ENCODE assay signal across 8 cellular contexts in genomic region chr16:14833873-14834248, GRCh38. TPM values are rescaled to one million over a fixed set of nuclear protein-coding genes. Genes with fewer than 3 reads are reported as not detected.
DNase-seq lines count a peak whose midpoint lies in the region; ATAC-seq and TF ChIP-seq lines count a peak whose summit lies in the region.
"Not testable (repeated sequence)": the region's sequence is repeated elsewhere in the genome, so short reads cannot be mapped to it uniquely, and the experiment has no call there.

No MANE protein-coding gene starts in this region.

- H3K4me1 Mint-ChIP-seq in WTC11, endodermal cell: not testable (repeated sequence)

- not testable (repeated sequence) for H3K9ac ChIP-seq in endodermal cell (ENCODE audit: extremely low read depth, low read length, poor library complexity, severe bottlenecking)

- intact Hi-C loops in right lobe of liver (cut with DNase I); stomach (cut with DNase I; ENCODE audit: low total_unique reads): not testable (repeated sequence)

- not testable (repeated sequence) for H3K4me3 Mint-ChIP-seq in WTC11
- peak overlapping the region; percentile 29 for H3K4me3 Mint-ChIP-seq in endodermal cell

- not testable (repeated sequence) for DNase-seq in WTC11 (ENCODE audit: low spot score); endodermal cell; right lobe of liver; stomach

- H3K36me3 ChIP-seq in endodermal cell (ENCODE audit: control insufficient read depth, insufficient read depth, low read length); right lobe of liver; stomach: not testable (repeated sequence)

- not testable (repeated sequence) for H3K4me3 ChIP-seq in endodermal cell (ENCODE audit: low read length); right lobe of liver
- peak overlapping the region in 3 of 4 donors; percentile 24 to 41 (median 25) for H3K4me3 ChIP-seq in stomach

- CTCF ChIA-PET in WTC11 (lab: Charles Lee) = not testable (repeated sequence)

- not testable (repeated sequence) for H3K27ac ChIP-seq in endodermal cell (ENCODE audit: low read depth, low read length); right lobe of liver; stomach

- WGBS in endodermal cell (ENCODE audit: insufficient coverage in 1 of 2, insufficient read length in 1 of 2), 2 experiments = no CpG with 5 or more reads among the region's 39 CpGs
- no CpG with 5 or more reads among the region's 39 CpGs for WGBS in right lobe of liver (ENCODE audit: insufficient coverage, low coverage, low lambda C conversion rate, missing lambda C conversion rate)
- WGBS in stomach, 5 donors = no CpG with 5 or more reads among the region's 39 CpGs

- H3K36me3 Mint-ChIP-seq in WTC11; endodermal cell (ENCODE audit: low read depth): not testable (repeated sequence)

- not testable (repeated sequence) for H3K9me3 ChIP-seq in endodermal cell (ENCODE audit: control insufficient read depth, low read length); right lobe of liver; stomach

- H3K4me1 ChIP-seq in endodermal cell (ENCODE audit: control insufficient read depth, insufficient read depth, low read length); right lobe of liver; stomach: not testable (repeated sequence)

- ATAC-seq in GM18505 (IDR thresholded peaks at IDR 0.05; ENCODE audit: unreplicated experiment) (peak; percentile 52), GM21367 (IDR thresholded peaks at IDR 0.05; ENCODE audit: unreplicated experiment) (peak; percentile 37), HG02852 (IDR thresholded peaks at IDR 0.05; ENCODE audit: unreplicated experiment) (peak; percentile 42), HG03439 (IDR thresholded peaks at IDR 0.05; ENCODE audit: unreplicated experiment) (peak; percentile 42), WTC11 (peak; percentile 46), right lobe of liver (peak; percentile 34 to 62 (median 52))

- not testable (repeated sequence) for H3K27ac Mint-ChIP-seq in WTC11, endodermal cell

- TF ChIP-seq EP300 in stomach (IDR thresholded peaks at IDR 0.05) = not testable (repeated sequence)

- H3K27me3 Mint-ChIP-seq in WTC11 (ENCODE audit: low read depth); endodermal cell (ENCODE audit: insufficient read depth): not testable (repeated sequence)

- not testable (repeated sequence) for H3K27me3 ChIP-seq in endodermal cell (ENCODE audit: control insufficient read depth, insufficient read depth, low read length, poor library complexity, severe bottlenecking); right lobe of liver; stomach

- H3K9me3 Mint-ChIP-seq in WTC11, endodermal cell: not testable (repeated sequence)

- TF ChIP-seq CTCF in WTC11 (IDR thresholded peaks at IDR 0.05); endodermal cell (conservative IDR thresholded peaks at IDR 0.05); right lobe of liver (IDR thresholded peaks at IDR 0.05); stomach (IDR thresholded peaks at IDR 0.05): not testable (repeated sequence)

- POLR2A ChIA-PET in WTC11 (lab: Charles Lee) = not testable (repeated sequence)

- TF ChIP-seq POLR2A in GM18505 (IDR thresholded peaks at IDR 0.05; ENCODE audit: borderline replicate concordance, extremely low read depth, insufficient read depth, insufficient read length); right lobe of liver (IDR thresholded peaks at IDR 0.05); stomach (IDR thresholded peaks at IDR 0.05): not testable (repeated sequence)

RNA-seq across cellular contexts. Expression of gene NOMO1, which starts 0.3 kb away (rescaled TPM):
- total RNA-seq in WTC11 (2021) (100.0 to 112 TPM (median 101 TPM) in 3 replicates), endodermal cell (100 to 1,000 TPM; 107 to 112 TPM), right lobe of liver (10 to 100 TPM; 34.7 to 55.1 (median 44.9) TPM), stomach (100 to 1,000 TPM in 1 of 5 donors, 10 to 100 TPM in 4; 18.5 to 153 (median 28.6) TPM)
- polyA plus RNA-seq in endodermal cell (2013, experiment 1 of 2) = 69.5 TPM
- 67.2 TPM for polyA plus RNA-seq in endodermal cell (2013, experiment 2 of 2)
- polyA plus RNA-seq in stomach = 10 to 100 TPM; 15.6 to 21.9 (median 19.5) TPM
